Comparison of ENCODE assay signal across 12 cellular contexts in genomic region chr3:58044656-58045055, GRCh38. TPM values are rescaled to one million over a fixed set of nuclear protein-coding genes. Genes with fewer than 3 reads are reported as not detected.
DNase-seq lines count a peak whose midpoint lies in the region; ATAC-seq and TF ChIP-seq lines count a peak whose summit lies in the region.
"Had no signal": no experiment of that assay in that cellular context is flagged by ENCODE, and none has a peak within 500 bp of the region (broad histone marks: within the 10 kb centered on the region; RNA-seq: fewer than 3 reads in every experiment).

No MANE protein-coding gene starts in this region.

- H3K79me1 ChIP-seq in neuronal stem cell (ENCODE audit: low read depth, low read length): peaks cover 3% of the 10 kb centered on the region

- H3K4me1 ChIP-seq in DND-41 (ENCODE audit: insufficient read depth, low read length) (peaks cover 54% of the 10 kb centered on the region), gastroesophageal sphincter (peaks cover 14 to 100% (median 69%) of the 10 kb centered on the region in 3 donors), sigmoid colon (peaks cover 0 to 92% (median 84%) of the 10 kb centered on the region in 4 donors), neuronal stem cell (ENCODE audit: control insufficient read depth in 2 of 2, insufficient read depth in 1 of 2, low read depth in 1 of 2, low read length in 2 of 2) (peaks cover 18% of the 10 kb centered on the region in 2 donors)

- intact Hi-C loops in sigmoid colon (cut with DNase I): no loop called here

- no peak overlapping the region for H3K4me2 ChIP-seq in DND-41 (ENCODE audit: insufficient read depth, low read length)
- no peak overlapping the region for H3K4me2 ChIP-seq in neuronal stem cell (ENCODE audit: insufficient read depth, low read length, poor library complexity, severe bottlenecking)

- POLR2A ChIA-PET in WTC11 (lab: Charles Lee): interaction anchor here (1.7 kb wide), 1 partner anchor 36 kb away, joined by 5 read pairs; the partner anchor contains the start of gene FLNB
- POLR2A ChIA-PET in naive thymus-derived CD8-positive, alpha-beta T cell (lab: Charles Lee): interaction anchor here (0.5 kb wide), 1 partner anchor 15 kb away, joined by 3 read pairs; no protein-coding TSS in a partner anchor

- TF ChIP-seq POLR2A in gastroesophageal sphincter (IDR thresholded peaks at IDR 0.05): no peak
- TF ChIP-seq POLR2A in sigmoid colon (IDR thresholded peaks at IDR 0.05): no peak

- no peak overlapping the region for H3K4me3 Mint-ChIP-seq in WTC11
- no peak overlapping the region for H3K4me3 Mint-ChIP-seq in naive thymus-derived CD8-positive, alpha-beta T cell
- H3K4me3 Mint-ChIP-seq: central memory CD8-positive, alpha-beta T cell had no signal

- H2BK12ac ChIP-seq in neuronal stem cell (ENCODE audit: low read length): no peak overlapping the region

- no peak overlapping the region for H2BK5ac ChIP-seq in neuronal stem cell (ENCODE audit: low read length)

- H3K4me1 Mint-ChIP-seq in WTC11: peaks cover 81% of the 10 kb centered on the region
- peaks cover 31 to 84% (median 78%) of the 10 kb centered on the region in 4 donors for H3K4me1 Mint-ChIP-seq in naive thymus-derived CD8-positive, alpha-beta T cell

- H3K4me3 ChIP-seq in DND-41 (ENCODE audit: low read depth in 1 of 2, low read length in 2 of 2): no peak overlapping the region
- no peak overlapping the region for H3K4me3 ChIP-seq in gastroesophageal sphincter
- H3K4me3 ChIP-seq in sigmoid colon: no peak overlapping the region
- H3K4me3 ChIP-seq in neuronal stem cell (ENCODE audit: low read length in 2 of 2): no peak overlapping the region
- H3K4me3 ChIP-seq: GM12878 had no signal

- peaks cover 85% of the 10 kb centered on the region for H3K79me2 ChIP-seq in DND-41 (ENCODE audit: insufficient read depth, low read length)

- H3K36me3 ChIP-seq in DND-41 (ENCODE audit: insufficient read depth, low read length): no peaks in the 10 kb centered on the region; the same call in 1 of the 2 replicates
- no peaks in the 10 kb centered on the region for H3K36me3 ChIP-seq in gastroesophageal sphincter
- no peaks in the 10 kb centered on the region for H3K36me3 ChIP-seq in sigmoid colon
- H3K36me3 ChIP-seq in neuronal stem cell (replicated peaks in 1 of 2; ENCODE audit: control insufficient read depth in 2 of 2, insufficient read depth in 2 of 2, low read length in 2 of 2): no peaks in the 10 kb centered on the region

- H2BK120ac ChIP-seq in neuronal stem cell (ENCODE audit: low read depth, low read length): no peak overlapping the region

- H3K36me3 Mint-ChIP-seq in WTC11: no peaks in the 10 kb centered on the region
- H3K36me3 Mint-ChIP-seq in naive thymus-derived CD8-positive, alpha-beta T cell: peaks cover 0 to 4% (median 3%) of the 10 kb centered on the region in 3 donors

- TF ChIP-seq EP300 in gastroesophageal sphincter (IDR thresholded peaks at IDR 0.05): no peak
- TF ChIP-seq EP300 in sigmoid colon (IDR thresholded peaks at IDR 0.05): no peak

- no peak overlapping the region for H3K23ac ChIP-seq in neuronal stem cell (ENCODE audit: low read depth, low read length, poor library complexity)

- H2AFZ ChIP-seq in DND-41 (ENCODE audit: low read depth, low read length) (no peak overlapping the region), neuronal stem cell (ENCODE audit: low read length) (no peak overlapping the region)

- no peaks in the 10 kb centered on the region for H3K9me3 ChIP-seq in DND-41 (ENCODE audit: insufficient read depth, low read length, severe bottlenecking)
- no peaks in the 10 kb centered on the region for H3K9me3 ChIP-seq in gastroesophageal sphincter
- H3K9me3 ChIP-seq in sigmoid colon: no peaks in the 10 kb centered on the region
- no peaks in the 10 kb centered on the region for H3K9me3 ChIP-seq in neuronal stem cell (replicated peaks in 1 of 2; ENCODE audit: control insufficient read depth in 2 of 2, insufficient read depth in 1 of 2, low read depth in 1 of 2, low read length in 2 of 2)

- CTCF ChIA-PET in WTC11 (lab: Charles Lee): interaction anchor here (0.5 to 1.4 kb wide), 2 partner anchors 25 to 742 kb away, joined by 3 read pairs; no protein-coding TSS in a partner anchor

- H3K4ac ChIP-seq in neuronal stem cell (ENCODE audit: low read length): no peak overlapping the region

- H3K9me3 Mint-ChIP-seq in WTC11: no peaks in the 10 kb centered on the region
- H3K9me3 Mint-ChIP-seq in naive thymus-derived CD8-positive, alpha-beta T cell: no peaks in the 10 kb centered on the region
- H3K9me3 Mint-ChIP-seq: central memory CD8-positive, alpha-beta T cell had no signal

- H3K27me3 Mint-ChIP-seq in WTC11 (ENCODE audit: low read depth): no peaks in the 10 kb centered on the region
- H3K27me3 Mint-ChIP-seq in naive thymus-derived CD8-positive, alpha-beta T cell: no peaks in the 10 kb centered on the region
- H3K27me3 Mint-ChIP-seq: central memory CD8-positive, alpha-beta T cell had no signal

- no peak overlapping the region for H4K8ac ChIP-seq in neuronal stem cell (ENCODE audit: low read depth, low read length)

- no peaks in the 10 kb centered on the region for H3K27me3 ChIP-seq in DND-41 (ENCODE audit: insufficient read depth, low read length, poor library complexity)
- no peaks in the 10 kb centered on the region for H3K27me3 ChIP-seq in gastroesophageal sphincter
- no peaks in the 10 kb centered on the region for H3K27me3 ChIP-seq in sigmoid colon
- no peaks in the 10 kb centered on the region for H3K27me3 ChIP-seq in neuronal stem cell (ENCODE audit: control insufficient read depth in 3 of 3, insufficient read depth in 3 of 3, low read depth in 1 of 3, low read length in 3 of 3)

- no peak overlapping the region for H2AK5ac ChIP-seq in neuronal stem cell (ENCODE audit: low read depth, low read length)

- H4K91ac ChIP-seq in neuronal stem cell (ENCODE audit: low read depth, low read length, poor library complexity): no peak overlapping the region

- DNase-seq in DND-41: no peak
- no peak for DNase-seq in WTC11 (ENCODE audit: low spot score)
- no peak for DNase-seq in sigmoid colon
- DNase-seq in neuronal stem cell (ENCODE audit: low spot score): no peak
- DNase-seq in cerebellar cortex (ENCODE audit: low spot score): no peak
- no peak for DNase-seq in CD1c-positive myeloid dendritic cell (ENCODE audit: extremely low spot score)
- DNase-seq in naive thymus-derived CD8-positive, alpha-beta T cell: no peak
- DNase-seq: NCI-H524; stimulated activated naive CD4-positive, alpha-beta T cell had no signal

- H3K18ac ChIP-seq in neuronal stem cell (ENCODE audit: low read length): no peak overlapping the region

- no peak for ATAC-seq in DND-41 (ENCODE audit: insufficient read depth, low read depth)
- ATAC-seq in WTC11: no peak
- ATAC-seq in gastroesophageal sphincter: peak; percentile 58
- ATAC-seq in naive thymus-derived CD8-positive, alpha-beta T cell: no peak
- ATAC-seq: GM12878 had no signal

- no peaks in the 10 kb centered on the region; the same call in 1 of the 2 replicates for H4K20me1 ChIP-seq in DND-41 (ENCODE audit: insufficient read depth, low read length)

- peak overlapping the region; percentile 53 for H3K27ac ChIP-seq in DND-41 (ENCODE audit: low read length)
- H3K27ac ChIP-seq in gastroesophageal sphincter: peak overlapping the region in 3 of 4 donors; percentile 64 to 82 (median 71)
- peak overlapping the region; percentile 64 to 93 (median 84) for H3K27ac ChIP-seq in sigmoid colon
- no peak overlapping the region for H3K27ac ChIP-seq in neuronal stem cell (replicated peaks; ENCODE audit: low read length)

- H2BK15ac ChIP-seq in neuronal stem cell (ENCODE audit: low read length): no peak overlapping the region

- WGBS in gastroesophageal sphincter (ENCODE audit: low coverage in 1 of 2), 2 donors: 14 to 20% methylated on average over 1 of the region's 3 CpGs
- WGBS in sigmoid colon, 2 donors: 55 to 79% methylated on average over 3 of the region's 3 CpGs
- no CpG with 5 or more reads among the region's 3 CpGs for WGBS in neuronal stem cell (ENCODE audit: extremely low coverage in 2 of 2, insufficient read length in 2 of 2, insufficient replicate concordance in 1 of 2), 2 donors

- TF ChIP-seq CTCF in DND-41 (IDR thresholded peaks at IDR 0.05; ENCODE audit: borderline replicate concordance, extremely low read depth, low read length, poor library complexity, severe bottlenecking): no peak
- no peak for TF ChIP-seq CTCF in WTC11 (IDR thresholded peaks at IDR 0.05)
- TF ChIP-seq CTCF in gastroesophageal sphincter (IDR thresholded peaks at IDR 0.05): no peak
- TF ChIP-seq CTCF in sigmoid colon (IDR thresholded peaks at IDR 0.05): no peak

- H3K14ac ChIP-seq in neuronal stem cell (ENCODE audit: low read length): no peak overlapping the region

- H3K27ac Mint-ChIP-seq in WTC11: peak overlapping the region; percentile 89
- H3K27ac Mint-ChIP-seq in naive thymus-derived CD8-positive, alpha-beta T cell: peak overlapping the region in 5 of 10 donors; percentile 15 to 83 (median 40)

- H3K9ac ChIP-seq in DND-41 (ENCODE audit: low read depth, low read length) (no peak overlapping the region), neuronal stem cell (ENCODE audit: low read depth, low read length, poor library complexity) (no peak overlapping the region)

TF ChIP-seq in WTC11, 78 proteins besides CTCF, POLR2A, EP300 and RAD21 (continues in another document):
- TF ChIP-seq FOXJ3 (CRISPR knock-in tag; IDR thresholded peaks at IDR 0.05; ENCODE audit: borderline replicate concordance): no peak
- TF ChIP-seq PREB (CRISPR knock-in tag; IDR thresholded peaks at IDR 0.05; ENCODE audit: borderline replicate concordance): no peak
- no peak for TF ChIP-seq GABPB1 (CRISPR knock-in tag; IDR thresholded peaks at IDR 0.05)
- TF ChIP-seq IRF2 (CRISPR knock-in tag; IDR thresholded peaks at IDR 0.05; ENCODE audit: borderline replicate concordance, low read depth): no peak
- no peak for TF ChIP-seq TP53 (CRISPR knock-in tag; IDR thresholded peaks at IDR 0.05)

RNA-seq across cellular contexts. Expression of gene FLNB, which starts 36.4 kb away (rescaled TPM):
- 107 to 127 TPM (median 107 TPM) in 3 replicates for total RNA-seq in WTC11 (2021)
- total RNA-seq in gastroesophageal sphincter: 100 to 1,000 TPM in 1 of 4 donors, 10 to 100 TPM in 3; 60.2 to 138 (median 96.2) TPM
- 100 to 1,000 TPM in 1 of 4 donors, 10 to 100 TPM in 3; 51.7 to 121 (median 76.7) TPM for total RNA-seq in sigmoid colon
- polyA plus RNA-seq in sigmoid colon: 100 to 1,000 TPM; 109 to 277 (median 121) TPM
- polyA plus RNA-seq in neuronal stem cell (2013, experiment 1 of 2): 19.0 TPM
- polyA plus RNA-seq in neuronal stem cell (2013, experiment 2 of 2): 20.1 TPM
- total RNA-seq in naive thymus-derived CD8-positive, alpha-beta T cell: 10 to 100 TPM; 75.2 to 76.7 TPM
- 10 to 100 TPM; 11.8 to 32.2 (median 24.4) TPM for polyA plus RNA-seq in naive thymus-derived CD8-positive, alpha-beta T cell
